In genomic region chr1:25896266-25896665, GRCh38 we compare ENCODE assay signal across 10 cellular contexts. TPM values are rescaled to one million over a fixed set of nuclear protein-coding genes. Genes with fewer than 3 reads are reported as not detected.
DNase-seq lines count a peak whose midpoint lies in the region; ATAC-seq and TF ChIP-seq lines count a peak whose summit lies in the region.
"Had no signal": no experiment of that assay in that cellular context is flagged by ENCODE, and none has a peak within 500 bp of the region (broad histone marks: within the 10 kb centered on the region; RNA-seq: fewer than 3 reads in every experiment).

No MANE protein-coding gene starts in this region.

- TF ChIP-seq CTCF in chondrocyte (IDR thresholded peaks at IDR 0.05) (no peak), sigmoid colon (IDR thresholded peaks at IDR 0.05) (no peak), left lung (IDR thresholded peaks at IDR 0.05) (no peak)

- H3K4me3 ChIP-seq in sigmoid colon (no peak overlapping the region), left lung (no peak overlapping the region)
- H3K4me3 ChIP-seq: SJSA1 had no signal

- peak overlapping the region; percentile 82 for H3K27ac Mint-ChIP-seq in chondrocyte (ENCODE audit: unreplicated experiment)

- H3K27me3 ChIP-seq in sigmoid colon (no peaks in the 10 kb centered on the region), left lung (no peaks in the 10 kb centered on the region)
- H3K27me3 ChIP-seq: SJSA1 had no signal

- H3K36me3 ChIP-seq in sigmoid colon: peaks cover 0 to 31% (median 4%) of the 10 kb centered on the region in 4 donors
- peaks cover 0 to 29% of the 10 kb centered on the region in 2 donors for H3K36me3 ChIP-seq in left lung

- TF ChIP-seq EP300 in sigmoid colon (IDR thresholded peaks at IDR 0.05): no peak

- DNase-seq in NCI-H510A treated with DMSO at 0.1 percent for 48 hours (lab: John Stamatoyannopoulos, UW) (peak; percentile 21), NCI-H510A (lab: John Stamatoyannopoulos, UW) (no peak), NCI-H2196 treated with DMSO at 0.1 percent for 48 hours (lab: John Stamatoyannopoulos, UW; ENCODE audit: unreplicated experiment) (peak; percentile 38), chondrocyte (ENCODE audit: low spot score) (no peak), sigmoid colon (peak; percentile 51), NCI-H345 treated with DMSO at 0.1 percent for 48 hours (lab: John Stamatoyannopoulos, UW; ENCODE audit: unreplicated experiment) (no peak), left lung (no peak)
- no peak for DNase-seq in stimulated activated CD4-positive, alpha-beta T cell treated with anti-CD3 and anti-CD28 coated beads, Interleukin-4, amount 100 ng/mL, for 1 hour
- DNase-seq: occipital lobe had no signal

- H3K4me3 Mint-ChIP-seq in chondrocyte (ENCODE audit: unreplicated experiment): no peak overlapping the region

- 88 to 93% methylated on average over 1 of the region's 1 CpG for WGBS in sigmoid colon, 2 donors

- H3K9me3 ChIP-seq in sigmoid colon: no peaks in the 10 kb centered on the region
- H3K9me3 ChIP-seq in left lung: no peaks in the 10 kb centered on the region
- H3K9me3 ChIP-seq: SJSA1 had no signal

- H3K4me1 Mint-ChIP-seq in chondrocyte (ENCODE audit: low read depth): peaks cover 47% of the 10 kb centered on the region

- H3K36me3 Mint-ChIP-seq in chondrocyte (ENCODE audit: low read depth): peaks cover 12% of the 10 kb centered on the region

- no peaks in the 10 kb centered on the region for H3K9me3 Mint-ChIP-seq in chondrocyte (ENCODE audit: low read depth)

- intact Hi-C loops in sigmoid colon (cut with DNase I) (no loop called here), left lung (cut with DNase I) (loop anchor here in 1 of 2 donors (5.0 kb wide), 1 partner anchor 101 kb away; the partner anchor contains the start of gene PAFAH2)

- H3K27me3 Mint-ChIP-seq in chondrocyte (ENCODE audit: low read depth): no peaks in the 10 kb centered on the region

- peaks cover 0 to 31% (median 27%) of the 10 kb centered on the region in 4 donors for H3K4me1 ChIP-seq in sigmoid colon
- H3K4me1 ChIP-seq in left lung: peaks cover 15 to 27% of the 10 kb centered on the region in 2 donors

- no peak for ATAC-seq in left lung

- TF ChIP-seq POLR2A in sigmoid colon (IDR thresholded peaks at IDR 0.05): no peak

- H3K27ac ChIP-seq in sigmoid colon (no peak overlapping the region), left lung (no peak overlapping the region)
- H3K27ac ChIP-seq: SJSA1 had no signal

RNA-seq across cellular contexts. Expression of gene STMN1, which starts 10.0 kb away (rescaled TPM):
- total RNA-seq in chondrocyte (111 to 156 TPM (median 152 TPM) in 3 replicates), sigmoid colon (10 to 100 TPM; 30.7 to 37.5 (median 36.3) TPM), left lung (100 to 1,000 TPM in 1 of 2 donors, 10 to 100 TPM in 1; 50.7 to 126 TPM)
- polyA plus RNA-seq in sigmoid colon: 100 to 1,000 TPM in 1 of 3 donors, 10 to 100 TPM in 2; 61.3 to 175 (median 97.1) TPM

RNA-seq across cellular contexts. Expression of gene PAQR7, which starts 20.8 kb away (rescaled TPM):
- total RNA-seq in chondrocyte (13.4 to 15.1 TPM (median 14.5 TPM) in 3 replicates), sigmoid colon (1 to 10 TPM; 4.3 to 9.4 (median 6.4) TPM), left lung (10 to 100 TPM; 11.3 to 15.9 TPM)
- polyA plus RNA-seq in sigmoid colon: 1 to 10 TPM in 2 of 3 donors, under 1 TPM in 1; 0.92 to 3.0 (median 1.2) TPM

RNA-seq across cellular contexts. Expression of gene AUNIP, which starts 37.0 kb away (rescaled TPM):
- 0.80 to 2.9 TPM (median 1.2 TPM) in 3 replicates for total RNA-seq in chondrocyte
- not detected for total RNA-seq in sigmoid colon
- 1 to 10 TPM in 1 of 3 donors, under 1 TPM in 1, not detected in 1; 0.46 to 1.9 TPM for polyA plus RNA-seq in sigmoid colon
- 1 to 10 TPM in 1 of 2 donors, under 1 TPM in 1; 0.97 to 1.2 TPM for total RNA-seq in left lung

Comparison
In these comparisons a context has a peak if more than half of its experiments do, and no peak if none do; other contexts are left out.
1. DNase-seq: peak in NCI-H510A treated with DMSO at 0.1 percent for 48 hours (single experiment), NCI-H2196 treated with DMSO at 0.1 percent for 48 hours (single experiment) and sigmoid colon (single experiment); none in NCI-H510A (single experiment), chondrocyte (single experiment), NCI-H345 treated with DMSO at 0.1 percent for 48 hours (single experiment), left lung (0 of 2) and stimulated activated CD4-positive, alpha-beta T cell treated with anti-CD3 and anti-CD28 coated beads, Interleukin-4, amount 100 ng/mL, for 1 hour (single experiment).